26 cellular contexts compared by ENCODE assay signal in genomic region chr5:75921011-75921410, GRCh38.
"Had no signal": no experiment of that assay in that cellular context is flagged by ENCODE, and none has a peak within 500 bp of the region (broad histone marks: within the 10 kb centered on the region; RNA-seq: fewer than 3 reads in every experiment).

No MANE protein-coding gene starts in this region.

- H3K27ac ChIP-seq: stomach, testis, thoracic aorta, thyroid gland, tibial artery, tibial nerve, transverse colon, upper lobe of left lung, uterus, vagina had no signal

- H3K27me3 ChIP-seq: stomach, testis, thyroid gland, tibial artery, tibial nerve, transverse colon, upper lobe of left lung, uterus, vagina had no signal

- FAIRE-seq: urothelium cell line had no signal

- DNase-seq: stimulated activated CD4-positive, alpha-beta T cell treated with anti-CD3 and anti-CD28 coated beads, Interleukin-1b, Interleukin-23, amount 100 ng/mL, for 48 hours; stimulated activated CD4-positive, alpha-beta T cell treated with anti-CD3 and anti-CD28 coated beads, Interleukin-2, amount 100 ng/mL, for 24 hours; stimulated activated CD4-positive, alpha-beta T cell treated with anti-CD3 and anti-CD28 coated beads, Interleukin-2, amount 100 ng/mL, for 48 hours; stimulated activated CD4-positive, alpha-beta T cell treated with anti-CD3 and anti-CD28 coated beads, Interleukin-4, amount 100 ng/mL, for 1 hour; stimulated activated CD4-positive, alpha-beta T cell treated with anti-CD3 and anti-CD28 coated beads, Interleukin-4, amount 100 ng/mL, for 24 hours; stimulated activated CD4-positive, alpha-beta T cell treated with anti-CD3 and anti-CD28 coated beads, Interleukin-4, amount 100 ng/mL, for 4 hours; stimulated activated CD8-positive, alpha-beta memory T cell treated with anti-CD3 and anti-CD28 coated beads, Interleukin-4, amount 100 ng/mL, for 48 hours; stimulated activated naive B cell treated with anti-CD40 and anti-IgM and Interleukin-4, amounts not matched to agents 10 μg/mL and 1 μg/mL and 100 μg/mL, for 72 hours; stimulated activated naive CD4-positive, alpha-beta T cell; stimulated activated naive CD4-positive, alpha-beta T cell treated with Interleukin-2 at 50 U/mL for 16 hours; stimulated activated naive CD8-positive, alpha-beta T cell treated with anti-CD3 and anti-CD28 coated beads, Interleukin-15, amount 100 ng/mL, for 72 hours; stimulated activated naive CD8-positive, alpha-beta T cell treated with anti-CD3 and anti-CD28 coated beads, Interleukin-15, Interleukin-2, amounts not matched to agents 100 U/mL and 50 U/mL, for 24 hours; stomach; substantia nigra; testis; thyroid gland; tibial artery; transverse colon; upper lobe of left lung; uterus had no signal

- ATAC-seq: stimulated activated effector memory CD8-positive, alpha-beta T cell treated with anti-CD3 and anti-CD28 coated beads, Interleukin-12 subunit alpha, Interleukin-12 subunit beta, amount 100 ng/mL, for 72 hours; stimulated activated memory B cell treated with anti-CD40 and anti-IgM and Interleukin-4, amounts not matched to agents 10 μg/mL and 1 μg/mL and 100 μg/mL, for 72 hours; stimulated activated naive B cell treated with anti-CD40 and anti-IgM and Interleukin-4, amounts not matched to agents 10 μg/mL and 1 μg/mL and 100 μg/mL, for 72 hours; stimulated activated naive CD8-positive, alpha-beta T cell treated with anti-CD3 and anti-CD28 coated beads, Interleukin-15, amount 100 ng/mL, for 72 hours; stimulated activated naive CD8-positive, alpha-beta T cell treated with anti-CD3 and anti-CD28 coated beads, Interleukin-15, Interleukin-2, amounts not matched to agents 100 U/mL and 50 U/mL, for 24 hours had no signal

- H3K9me3 ChIP-seq: stomach, testis, thoracic aorta, thyroid gland, tibial artery, tibial nerve, transverse colon, upper lobe of left lung, uterus, vagina had no signal

- H3K4me1 ChIP-seq: stomach, testis, thyroid gland, tibial artery, tibial nerve, upper lobe of left lung, uterus, vagina had no signal

- H3K36me3 ChIP-seq: stomach, thoracic aorta, thyroid gland, tibial artery, tibial nerve, transverse colon, upper lobe of left lung, uterus, vagina had no signal

- H3K4me3 ChIP-seq: stomach, testis, thoracic aorta, thyroid gland, tibial artery, tibial nerve, transverse colon, upper lobe of left lung, uterus, vagina had no signal
